ENCODE assay signal across 9 cellular contexts in genomic region chr4:40307627-40308497, GRCh38. TPM values are rescaled to one million over a fixed set of nuclear protein-coding genes. Genes with fewer than 3 reads are reported as not detected.
DNase-seq lines count a peak whose midpoint lies in the region; ATAC-seq, FAIRE-seq and TF ChIP-seq lines count a peak whose summit lies in the region.
"Had no signal": no experiment of that assay in that cellular context is flagged by ENCODE, and none has a peak within 500 bp of the region (broad histone marks: within the 10 kb centered on the region; RNA-seq: fewer than 3 reads in every experiment).

No MANE protein-coding gene starts in this region.

- in situ Hi-C loops in GM12878 (cut with MboI): loop anchor here (5.0 kb wide), 1 partner anchor 106 kb away; no protein-coding TSS in a partner anchor

- H4K20me1 ChIP-seq in OCI-LY1 (ENCODE audit: insufficient read depth, low read length) (no peaks in the 10 kb centered on the region), GM12878 (ENCODE audit: control insufficient read depth, insufficient read depth) (no peaks in the 10 kb centered on the region)

- H3K79me2 ChIP-seq in OCI-LY1 (ENCODE audit: insufficient read depth, low read length) (no peaks in the 10 kb centered on the region), GM12878 (ENCODE audit: control insufficient read depth, insufficient read depth, low read length) (peaks cover 14% of the 10 kb centered on the region)

- ATAC-seq in GM19025 (IDR thresholded peaks at IDR 0.05; ENCODE audit: low read depth, unreplicated experiment) (peak; percentile 24), GM12878 (peak; percentile 53), HG02840 (IDR thresholded peaks at IDR 0.05; ENCODE audit: low FRiP score, unreplicated experiment) (no peak)

- SMC1A ChIA-PET in GM12878 (lab: Charles Lee; ENCODE audit: uncharacterized antibody, unreplicated experiment): interaction anchor here (0.7 to 11.1 kb wide), 23 partner anchors 9 to 412 kb away, joined by 3 to 374 read pairs (median 7); partner anchors contain the start of genes N4BP2 and RHOH

- peak overlapping the region; percentile 87 for H3K9ac ChIP-seq in OCI-LY1 (ENCODE audit: low read length)
- H3K9ac ChIP-seq in GM12878 (ENCODE audit: control insufficient read depth, insufficient read depth, low read length): peak overlapping the region; percentile 58

- TF ChIP-seq EP300 in GM12878 (IDR thresholded peaks at IDR 0.05; ENCODE audit: borderline replicate concordance in 1 of 2, control insufficient read depth in 1 of 2, low read depth in 2 of 2, low read length in 2 of 2): peak; percentile 8 to 65; a peak in 1 of 4 replicates

- BruUV-seq in GM12878 (replicated peaks; lab: Mats Ljungman, UMichigan): TSS peak; percentile 86

- H3F3A ChIP-seq in OCI-LY1 (ENCODE audit: insufficient read depth, low read length): peaks cover 23% of the 10 kb centered on the region

- H3K27ac ChIP-seq in OCI-LY1 (ENCODE audit: low read depth, low read length, poor library complexity, severe bottlenecking) (peak overlapping the region; percentile 100), GM12878 (ENCODE audit: control insufficient read depth, insufficient read depth) (peak overlapping the region; percentile 76)

- 2% methylated on average over 15 of the region's 15 CpGs for WGBS in GM12878 (ENCODE audit: insufficient coverage, insufficient replicate concordance, low lambda C conversion rate, missing lambda C conversion rate)

- no peak overlapping the region for H2AFZ ChIP-seq in OCI-LY1 (ENCODE audit: low read length)
- H2AFZ ChIP-seq in GM12878 (ENCODE audit: control insufficient read depth, low read depth, low read length): peak overlapping the region; percentile 49

- H3K4me1 ChIP-seq in OCI-LY1 (ENCODE audit: insufficient read depth, low read length, severe bottlenecking): peaks cover 91% of the 10 kb centered on the region
- peaks cover 65% of the 10 kb centered on the region for H3K4me1 ChIP-seq in GM12878 (ENCODE audit: control insufficient read depth, insufficient read depth, low read length)

- CTCF ChIA-PET in GM12878 (lab: Yijun Ruan, JAX): interaction anchor here (0.7 to 7.4 kb wide), 24 partner anchors 10 to 422 kb away, joined by 3 to 121 read pairs (median 6); partner anchors contain the start of genes N4BP2 and RHOH

- no peaks in the 10 kb centered on the region for H3K9me3 ChIP-seq in OCI-LY1 (ENCODE audit: low read length)
- no peaks in the 10 kb centered on the region; the same call in 2 of the 3 replicates for H3K9me3 ChIP-seq in GM12878 (replicated peaks; ENCODE audit: control insufficient read depth, insufficient read depth, low read length)

- RAD21 ChIA-PET in GM12878 (lab: Charles Lee; ENCODE audit: unreplicated experiment): interaction anchor here (0.6 to 10.7 kb wide), 34 partner anchors 9 to 411 kb away, joined by 3 to 356 read pairs (median 5); partner anchors contain the start of genes N4BP2 and RHOH

- H3K36me3 ChIP-seq in OCI-LY1 (ENCODE audit: insufficient read depth, low read length): peaks cover 6% of the 10 kb centered on the region; the same call in 1 of the 2 replicates
- no peaks in the 10 kb centered on the region for H3K36me3 ChIP-seq in GM12878 (ENCODE audit: control insufficient read depth in 2 of 2, insufficient read depth in 2 of 2, low read length in 1 of 2)

- TF ChIP-seq POLR2A in GM12878 (IDR thresholded peaks at IDR 0.05; ENCODE audit: low read depth, low read length): peak; percentile 28; the same call in 1 of the 2 replicates

- POLR2A ChIA-PET in GM12878 (lab: Charles Lee): interaction anchor here (0.8 to 3.8 kb wide), 16 partner anchors 9 to 250 kb away, joined by 3 to 24 read pairs (median 10); partner anchors contain the start of genes N4BP2 and RHOH

- H3K9me2 ChIP-seq in OCI-LY1 (ENCODE audit: low read depth, low read length): no peaks in the 10 kb centered on the region

- DNase-seq in GM12878 (ENCODE audit: low read depth, low spot score): peak; percentile 84
- DNase-seq in stimulated activated CD4-positive, alpha-beta T cell treated with anti-CD3 and anti-CD28 coated beads, Interleukin-4, amount 100 ng/mL, for 48 hours (ENCODE audit: low read depth in 2 of 2): peak; percentile 41
- no peak for DNase-seq in NCI-H1417 treated with DMSO at 0.1 percent for 48 hours (lab: John Stamatoyannopoulos, UW)
- no peak for DNase-seq in NCI-H774 (lab: John Stamatoyannopoulos, UW)
- DNase-seq in posterior cingulate gyrus: no peak

- FAIRE-seq in GM12878 (lab: Jason Lieb, UNC): no peak

- TF ChIP-seq CTCF in OCI-LY1 (IDR thresholded peaks at IDR 0.05; ENCODE audit: low read length) (no peak; the same call in 1 of the 2 replicates), GM12878 (IDR thresholded peaks at IDR 0.05 in 2 of 3, conservative IDR thresholded peaks at IDR 0.05 in 1 of 3; ENCODE audit: control insufficient read depth in 2 of 3, extremely low read depth in 1 of 3, insufficient read depth in 1 of 3, low read depth in 3 of 3, low read length in 3 of 3) (peak in 2 of 3 experiments; percentile 8 to 26; a peak in 2 of 6 replicates)

- H3K4me3 ChIP-seq in OCI-LY1 (ENCODE audit: low read depth, low read length, poor library complexity, severe bottlenecking) (peak overlapping the region; percentile 60), GM12878 (peak overlapping the region; percentile 35)

- H3K27me3 ChIP-seq in OCI-LY1 (ENCODE audit: insufficient read depth, low read length) (no peaks in the 10 kb centered on the region), GM12878 (replicated peaks in 1 of 2; ENCODE audit: control insufficient read depth in 2 of 2, insufficient read depth in 2 of 2, low read length in 1 of 2) (no peaks in the 10 kb centered on the region)

- intact Hi-C loops in GM12878 (cut with micrococcal nuclease; ENCODE audit: unreplicated experiment): loop anchor here (1.0 to 5.0 kb wide), 4 partner anchors 61 to 331 kb away; partner anchors contain the start of genes N4BP2 and PDS5A
- intact Hi-C loops in posterior cingulate gyrus (cut with DNase I): loop anchor here (2.0 kb wide), 2 partner anchors 157 to 839 kb away; no protein-coding TSS in a partner anchor

- H3K4me2 ChIP-seq in OCI-LY1 (ENCODE audit: low read length): peak overlapping the region; percentile 86
- H3K4me2 ChIP-seq in GM12878 (ENCODE audit: control insufficient read depth, insufficient read depth): peak overlapping the region; percentile 93

- TF ChIP-seq RAD21 in GM12878 (IDR thresholded peaks at IDR 0.05; ENCODE audit: insufficient read depth, low read depth, low read length): peak; percentile 59

TF ChIP-seq in GM12878, 131 proteins besides CTCF, POLR2A, EP300 and RAD21 (continues in another document):
- TF ChIP-seq SP1 (IDR thresholded peaks at IDR 0.05; ENCODE audit: low read depth, low read length): peak; percentile 3
- peak; percentile 11; the same call in 1 of the 2 replicates for TF ChIP-seq HDGF (IDR thresholded peaks at IDR 0.05)
- TF ChIP-seq BCL3 (IDR thresholded peaks at IDR 0.05; ENCODE audit: borderline replicate concordance, insufficient read depth, low read depth, low read length, poor library complexity, severe bottlenecking): no peak
- peak; percentile 38 for TF ChIP-seq ZNF24 (IDR thresholded peaks at IDR 0.05)
- peak; percentile 21; the same call in 1 of the 2 replicates for TF ChIP-seq SMC3 (IDR thresholded peaks at IDR 0.05; ENCODE audit: borderline replicate concordance, low read length)
- peak; percentile 50; the same call in 1 of the 2 replicates for TF ChIP-seq CHD1 (IDR thresholded peaks at IDR 0.05; ENCODE audit: low read depth, low read length)
- TF ChIP-seq ZNF384 (IDR thresholded peaks at IDR 0.05; ENCODE audit: borderline replicate concordance, low read depth, low read length): no peak; the same call in 1 of the 2 replicates
- no peak for TF ChIP-seq IRF5 (IDR thresholded peaks at IDR 0.05; ENCODE audit: borderline replicate concordance)
- peak; percentile 87 for TF ChIP-seq IRF4 (IDR thresholded peaks at IDR 0.05; ENCODE audit: low read depth, low read length)
- TF ChIP-seq POU2F2 (IDR thresholded peaks at IDR 0.05; ENCODE audit: borderline replicate concordance, low read depth, low read length): peak; percentile 53; the same call in 1 of the 3 replicates
- TF ChIP-seq CREM (IDR thresholded peaks at IDR 0.05; ENCODE audit: low read depth): peak; percentile 36; the same call in 1 of the 2 replicates

RNA-seq across cellular contexts. Expression of gene CHRNA9, which starts 27.3 kb away (rescaled TPM):
- total RNA-seq in GM12878 (2013; cell fraction: nucleolus; rRNA removed): 1.5 TPM in 1 of 2 replicates, not detected in the other
- total RNA-seq in GM12878 (2014; rRNA removed): 0.05 TPM in 1 of 2 replicates, not detected in the other
- total RNA-seq in GM12878 (2014; rRNA removed; fragmentation: Illumina TruSeq; extraction: Trizol): not detected in 2 replicates
- total RNA-seq in GM12878 (2021): not detected in 2 replicates
- not detected for polyA plus RNA-seq in GM12878 (2011; ENCODE audit: low read depth)
- polyA plus RNA-seq in GM12878 (2011; rRNA removed): 0.08 and 0.55 TPM in 2 replicates
- polyA plus RNA-seq in GM12878 (2011; cell fraction: cytosol; rRNA removed): 0.04 and 0.15 TPM in 2 replicates
- 0.18 TPM in 1 of 2 replicates, not detected in the other for polyA plus RNA-seq in GM12878 (2011; cell fraction: nucleus; rRNA removed)
- polyA plus RNA-seq in GM12878 (2012): not detected in 2 replicates
- not detected in 2 replicates for polyA plus RNA-seq in GM12878 (2014; fragmentation: Illumina TruSeq; extraction: Trizol)
- polyA plus RNA-seq in GM12878 (2014; fragmentation: Nextera tagmentation; extraction: Ambion mirVana): not detected
- 0.05 TPM in 1 of 2 replicates, not detected in the other for polyA plus RNA-seq in GM12878 (2014; rRNA removed)
- under 1 TPM in 1 of 2 experiments, not detected in 1; 0.09 TPM for polyA plus RNA-seq in GM12878 (2016; fragmentation: Nextera tagmentation; extraction: Ambion mirVana)
- polyA minus RNA-seq in GM12878 (2011; rRNA and poly(A)+ RNA removed): not detected in 2 replicates
- polyA minus RNA-seq in GM12878 (2011; cell fraction: cytosol; rRNA and poly(A)+ RNA removed): not detected in 2 replicates
- polyA minus RNA-seq in GM12878 (2011; cell fraction: nucleus; rRNA and poly(A)+ RNA removed): 0.29 TPM in 1 of 2 replicates, not detected in the other
- total RNA-seq: fibroblast of villous mesenchyme had no signal

Comparison
In these comparisons a context has a peak if more than half of its experiments do, and no peak if none do; other contexts are left out.
1. DNase-seq: peak in GM12878 (single experiment) and stimulated activated CD4-positive, alpha-beta T cell treated with anti-CD3 and anti-CD28 coated beads, Interleukin-4, amount 100 ng/mL, for 48 hours (2 of 2); none in NCI-H1417 treated with DMSO at 0.1 percent for 48 hours (single experiment), NCI-H774 (single experiment) and posterior cingulate gyrus (0 of 10).